ENCODE assay signal across 10 cellular contexts in the genomic region with DNA sequence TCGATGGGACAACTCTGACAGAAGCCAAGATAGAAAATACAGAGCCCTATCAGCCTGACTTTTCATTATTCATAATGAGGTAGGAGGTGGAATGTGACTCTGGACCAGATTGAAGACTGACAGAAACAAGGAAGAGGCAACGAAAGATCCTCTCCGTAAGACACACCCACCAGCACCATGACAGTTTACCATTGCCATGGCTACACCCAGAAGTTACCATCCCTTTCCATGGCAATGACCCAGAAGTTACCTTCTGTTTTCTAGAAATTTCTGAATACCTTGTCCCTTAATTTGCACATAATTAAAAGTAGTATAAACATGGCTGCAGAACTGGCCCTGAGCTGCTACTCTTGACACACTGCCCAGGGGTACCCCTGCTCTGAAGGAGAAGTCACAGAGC. TPM values are rescaled to one million over a fixed set of nuclear protein-coding genes. Genes with fewer than 3 reads are reported as not detected.
A peak's percentile ranks its signal among the peaks of the same experiment; 100 is the strongest.
DNase-seq lines count a peak whose midpoint lies in the region; ATAC-seq lines count a peak whose summit lies in the region.
"Not testable (repeated sequence)": the region's sequence is repeated elsewhere in the genome, so short reads cannot be mapped to it uniquely, and the experiment has no call there.
"Had no signal": no experiment of that assay in that cellular context is flagged by ENCODE, and none has a peak within 500 bp of the region (broad histone marks: within the 10 kb centered on the region; RNA-seq: fewer than 3 reads in every experiment).

No MANE protein-coding gene starts in this region.

- H3K27me3 Mint-ChIP-seq in T-helper 2 cell treated with Interferon-gamma antibody and Interleukin-4, amounts not matched to agents 5 μg/mL and 100 μg/mL, for 36 hours (ENCODE audit: low read depth); activated CD8-positive, alpha-beta memory T cell treated with anti-CD3 and anti-CD28 coated beads, Interleukin-2, amount 10 ng/mL, durations not matched to agents 7 days and 5 days; activated naive CD8-positive, alpha-beta T cell; memory B cell; stimulated activated naive CD8-positive, alpha-beta T cell treated with anti-CD3 and anti-CD28 coated beads, Interleukin-15, Interleukin-2, amounts not matched to agents 100 ng/mL and 50 ng/mL, for 24 hours: not testable (repeated sequence)

- H3K9me3 ChIP-seq in BLaER1 treated with 17β-estradiol and CSF1 and Interleukin-3, amounts not matched to agents 10 nM and 100 nM (replicated peaks in 1 of 11), result peaks cover 5 to 21% (median 17%) of the 10 kb centered on the region in 11 experiments; a peak in 14 of 22 replicates
- H3K9me3 ChIP-seq in Karpas-422 (ENCODE audit: low read length), result not testable (repeated sequence)

- not testable (repeated sequence) for H3K9ac ChIP-seq in BLaER1 treated with 17β-estradiol and CSF1 and Interleukin-3, amounts not matched to agents 10 nM and 100 nM
- peak overlapping the region; percentile 32; the same call in 1 of the 2 replicates for H3K9ac ChIP-seq in Karpas-422 (ENCODE audit: low read length)

- H3K4me1 ChIP-seq in BLaER1 treated with 17β-estradiol and CSF1 and Interleukin-3, amounts not matched to agents 10 nM and 100 nM, result peaks cover 11 to 27% (median 15%) of the 10 kb centered on the region in 10 experiments; a peak in 18 of 20 replicates
- H3K4me1 ChIP-seq in Karpas-422 (ENCODE audit: low read length), result peaks cover 82% of the 10 kb centered on the region

- peak overlapping the region; percentile 28 for H3K4me3 Mint-ChIP-seq in T-helper 2 cell treated with Interferon-gamma antibody and Interleukin-4, amounts not matched to agents 5 μg/mL and 100 μg/mL, for 36 hours
- not testable (repeated sequence) for H3K4me3 Mint-ChIP-seq in activated CD8-positive, alpha-beta memory T cell treated with anti-CD3 and anti-CD28 coated beads, Interleukin-2, amount 10 ng/mL, durations not matched to agents 7 days and 5 days; stimulated activated naive CD8-positive, alpha-beta T cell treated with anti-CD3 and anti-CD28 coated beads, Interleukin-15, Interleukin-2, amounts not matched to agents 100 ng/mL and 50 ng/mL, for 24 hours
- peak overlapping the region; percentile 23 for H3K4me3 Mint-ChIP-seq in activated naive CD8-positive, alpha-beta T cell
- H3K4me3 Mint-ChIP-seq in memory B cell, result peak overlapping the region; percentile 79

- not testable (repeated sequence) for H3K27ac ChIP-seq in BLaER1 treated with 17β-estradiol and CSF1 and Interleukin-3, amounts not matched to agents 10 nM and 100 nM
- H3K27ac ChIP-seq in Karpas-422 (ENCODE audit: low read length), result peak overlapping the region; percentile 87

- peak; percentile 10 for ATAC-seq in GM18498 (IDR thresholded peaks at IDR 0.05; ENCODE audit: unreplicated experiment)
- not testable (repeated sequence) for ATAC-seq in activated CD8-positive, alpha-beta memory T cell treated with anti-CD3 and anti-CD28 coated beads, Interleukin-2, amount 10 ng/mL, durations not matched to agents 7 days and 5 days
- ATAC-seq in memory B cell (ENCODE audit: low read depth), result peak; percentile 56

- H3K4me2 ChIP-seq in BLaER1 treated with 17β-estradiol and CSF1 and Interleukin-3, amounts not matched to agents 10 nM and 100 nM, result peak overlapping the region in 8 of 11 experiments; percentile 5 to 73 (median 43); a peak in 14 of 22 replicates
- peak overlapping the region; percentile 45 for H3K4me2 ChIP-seq in Karpas-422 (ENCODE audit: low read depth, low read length, poor library complexity, severe bottlenecking)

- H3K4me3 ChIP-seq in BLaER1 treated with 17β-estradiol and CSF1 and Interleukin-3, amounts not matched to agents 10 nM and 100 nM, result not testable (repeated sequence)
- peak overlapping the region; percentile 8; the same call in 1 of the 2 replicates for H3K4me3 ChIP-seq in Karpas-422 (ENCODE audit: low read length)

- H3K4me1 Mint-ChIP-seq in T-helper 2 cell treated with Interferon-gamma antibody and Interleukin-4, amounts not matched to agents 5 μg/mL and 100 μg/mL, for 36 hours (ENCODE audit: low read depth), result peaks cover 37% of the 10 kb centered on the region
- peaks cover 50% of the 10 kb centered on the region for H3K4me1 Mint-ChIP-seq in activated CD8-positive, alpha-beta memory T cell treated with anti-CD3 and anti-CD28 coated beads, Interleukin-2, amount 10 ng/mL, durations not matched to agents 7 days and 5 days
- H3K4me1 Mint-ChIP-seq in activated naive CD8-positive, alpha-beta T cell (ENCODE audit: low read depth), result peaks cover 80% of the 10 kb centered on the region
- peaks cover 38% of the 10 kb centered on the region for H3K4me1 Mint-ChIP-seq in memory B cell
- H3K4me1 Mint-ChIP-seq in stimulated activated naive CD8-positive, alpha-beta T cell treated with anti-CD3 and anti-CD28 coated beads, Interleukin-15, Interleukin-2, amounts not matched to agents 100 ng/mL and 50 ng/mL, for 24 hours (ENCODE audit: low read depth), result peaks cover 77% of the 10 kb centered on the region

- peaks cover 43% of the 10 kb centered on the region for H3K36me3 Mint-ChIP-seq in T-helper 2 cell treated with Interferon-gamma antibody and Interleukin-4, amounts not matched to agents 5 μg/mL and 100 μg/mL, for 36 hours (ENCODE audit: low read depth)
- peaks cover 50% of the 10 kb centered on the region for H3K36me3 Mint-ChIP-seq in activated CD8-positive, alpha-beta memory T cell treated with anti-CD3 and anti-CD28 coated beads, Interleukin-2, amount 10 ng/mL, durations not matched to agents 7 days and 5 days
- H3K36me3 Mint-ChIP-seq in activated naive CD8-positive, alpha-beta T cell, result peaks cover 16% of the 10 kb centered on the region
- H3K36me3 Mint-ChIP-seq in memory B cell, result peaks cover 24% of the 10 kb centered on the region
- peaks cover 54% of the 10 kb centered on the region for H3K36me3 Mint-ChIP-seq in stimulated activated naive CD8-positive, alpha-beta T cell treated with anti-CD3 and anti-CD28 coated beads, Interleukin-15, Interleukin-2, amounts not matched to agents 100 ng/mL and 50 ng/mL, for 24 hours (ENCODE audit: low read depth)

- H3K79me2 ChIP-seq in Karpas-422 (ENCODE audit: low read length), result peaks cover 98% of the 10 kb centered on the region

- DNase-seq in Karpas-422 (peak; percentile 69), memory B cell (ENCODE audit: low spot score in 2 of 2) (peak in 1 of 2 donors; percentile 28)
- DNase-seq in T-helper 2 cell treated with Interferon-gamma antibody and Interleukin-4, amounts not matched to agents 5 μg/mL and 100 μg/mL, for 36 hours (ENCODE audit: low spot score); activated CD8-positive, alpha-beta memory T cell treated with anti-CD3 and anti-CD28 coated beads, Interleukin-2, amount 10 ng/mL, durations not matched to agents 7 days and 5 days: not testable (repeated sequence)

- not testable (repeated sequence) for H3K27me3 ChIP-seq in BLaER1 treated with 17β-estradiol and CSF1 and Interleukin-3, amounts not matched to agents 10 nM and 100 nM; Karpas-422 (ENCODE audit: low read length)

- not testable (repeated sequence) for H3K9me2 ChIP-seq in Karpas-422 (replicated peaks; ENCODE audit: insufficient read depth, low read length)

- peaks cover 0 to 75% (median 55%) of the 10 kb centered on the region in 11 experiments; a peak in 18 of 22 replicates for H3K36me3 ChIP-seq in BLaER1 treated with 17β-estradiol and CSF1 and Interleukin-3, amounts not matched to agents 10 nM and 100 nM
- peaks cover 36% of the 10 kb centered on the region for H3K36me3 ChIP-seq in Karpas-422 (ENCODE audit: insufficient read depth, low read length)

- CTCF ChIA-PET in activated CD8-positive, alpha-beta memory T cell treated with anti-CD3 and anti-CD28 coated beads, Interleukin-2, amount 10 ng/mL, durations not matched to agents 7 days and 5 days (lab: Charles Lee), result not testable (repeated sequence)

- H4K20me1 ChIP-seq in BLaER1 treated with 17β-estradiol and CSF1 and Interleukin-3, amounts not matched to agents 10 nM and 100 nM, result peaks cover 0 to 64% (median 23%) of the 10 kb centered on the region in 11 experiments; a peak in 9 of 22 replicates
- peaks cover 10% of the 10 kb centered on the region for H4K20me1 ChIP-seq in Karpas-422 (ENCODE audit: insufficient read depth, low read depth, low read length)

- peaks cover 15% of the 10 kb centered on the region for H3K9me3 Mint-ChIP-seq in T-helper 2 cell treated with Interferon-gamma antibody and Interleukin-4, amounts not matched to agents 5 μg/mL and 100 μg/mL, for 36 hours
- H3K9me3 Mint-ChIP-seq in activated CD8-positive, alpha-beta memory T cell treated with anti-CD3 and anti-CD28 coated beads, Interleukin-2, amount 10 ng/mL, durations not matched to agents 7 days and 5 days (ENCODE audit: low read depth); activated naive CD8-positive, alpha-beta T cell (ENCODE audit: low read depth); memory B cell; stimulated activated naive CD8-positive, alpha-beta T cell treated with anti-CD3 and anti-CD28 coated beads, Interleukin-15, Interleukin-2, amounts not matched to agents 100 ng/mL and 50 ng/mL, for 24 hours: not testable (repeated sequence)

- peak overlapping the region; percentile 23 for H3K27ac Mint-ChIP-seq in T-helper 2 cell treated with Interferon-gamma antibody and Interleukin-4, amounts not matched to agents 5 μg/mL and 100 μg/mL, for 36 hours
- peak overlapping the region; percentile 47 for H3K27ac Mint-ChIP-seq in activated CD8-positive, alpha-beta memory T cell treated with anti-CD3 and anti-CD28 coated beads, Interleukin-2, amount 10 ng/mL, durations not matched to agents 7 days and 5 days
- peak overlapping the region; percentile 76 for H3K27ac Mint-ChIP-seq in activated naive CD8-positive, alpha-beta T cell
- peak overlapping the region; percentile 95 for H3K27ac Mint-ChIP-seq in memory B cell
- peak overlapping the region; percentile 56 for H3K27ac Mint-ChIP-seq in stimulated activated naive CD8-positive, alpha-beta T cell treated with anti-CD3 and anti-CD28 coated beads, Interleukin-15, Interleukin-2, amounts not matched to agents 100 ng/mL and 50 ng/mL, for 24 hours

- H2AFZ ChIP-seq in Karpas-422 (ENCODE audit: low read length), result not testable (repeated sequence)

RNA-seq across cellular contexts. Expression of gene EMB, which starts 24.5 kb away (rescaled TPM):
- total RNA-seq in Karpas-422 (2014; rRNA removed; shearing (Covaris generic); ENCODE audit: low replicate concordance), result 166 and 376 TPM in 2 replicates
- total RNA-seq in activated CD8-positive, alpha-beta memory T cell treated with anti-CD3 and anti-CD28 coated beads, Interleukin-2, amount 10 ng/mL, durations not matched to agents 7 days and 5 days, result 100 to 1,000 TPM; 132 to 161 TPM
- total RNA-seq: A172, HFFc6 had no signal

Comparison
In these comparisons a context has a peak if more than half of its experiments do, and no peak if none do; other contexts are left out.
1. H3K27ac Mint-ChIP-seq: peak in every context shown above with its lines; median percentile 95 in memory B cell; 76 in activated naive CD8-positive, alpha-beta T cell; 56 in stimulated activated naive CD8-positive, alpha-beta T cell treated with anti-CD3 and anti-CD28 coated beads, Interleukin-15, Interleukin-2, amounts not matched to agents 100 ng/mL and 50 ng/mL, for 24 hours; 47 in activated CD8-positive, alpha-beta memory T cell treated with anti-CD3 and anti-CD28 coated beads, Interleukin-2, amount 10 ng/mL, durations not matched to agents 7 days and 5 days; 23 in T-helper 2 cell treated with Interferon-gamma antibody and Interleukin-4, amounts not matched to agents 5 μg/mL and 100 μg/mL, for 36 hours.